Comparison of ENCODE assay signal across 17 cellular contexts in the genomic region with DNA sequence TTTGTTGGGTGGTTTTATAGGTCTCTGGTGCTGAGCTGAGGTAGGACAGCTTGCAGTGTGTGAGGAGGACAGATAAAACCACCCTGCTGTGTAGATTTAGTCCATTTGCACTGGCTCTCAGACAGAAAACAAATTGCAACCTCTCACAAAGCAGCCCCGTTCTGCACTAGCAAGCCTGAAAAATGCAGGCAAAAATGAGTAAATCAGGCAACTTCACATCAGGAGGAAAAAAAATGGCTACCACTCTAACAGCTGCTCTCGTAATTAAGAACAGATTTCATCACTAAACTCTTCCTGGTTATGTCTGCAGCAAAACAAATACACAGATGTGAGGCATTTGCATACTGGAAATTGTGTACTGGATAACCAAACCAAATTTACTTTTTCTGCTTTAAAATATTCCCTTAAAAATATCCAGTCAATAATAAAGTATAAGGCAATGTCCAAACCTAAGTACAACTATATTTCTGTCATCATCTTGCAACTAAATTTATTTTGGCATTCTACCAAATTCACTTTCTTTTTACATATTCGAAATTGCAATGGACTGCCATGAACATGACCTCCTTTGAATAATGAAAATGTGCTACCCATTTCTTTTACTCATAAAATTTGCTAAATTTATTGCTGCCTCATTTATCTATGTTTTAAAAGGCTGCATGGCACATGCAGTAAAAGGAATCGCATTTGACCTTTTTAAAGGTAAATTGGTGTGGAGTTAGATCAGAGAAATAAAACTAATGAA.
DNase-seq lines count a peak whose midpoint lies in the region; ATAC-seq, FAIRE-seq and TF ChIP-seq lines count a peak whose summit lies in the region.
"Had no signal": no experiment of that assay in that cellular context is flagged by ENCODE, and none has a peak within 500 bp of the region (broad histone marks: within the 10 kb centered on the region; RNA-seq: fewer than 3 reads in every experiment).

No MANE protein-coding gene starts in this region.

- no peak for TF ChIP-seq CTCF in H1 (IDR thresholded peaks at IDR 0.05; ENCODE audit: control extremely low read depth in 1 of 3, insufficient read depth in 1 of 3, low read depth in 1 of 3, low read length in 3 of 3)
- TF ChIP-seq CTCF in Peyer's patch (IDR thresholded peaks at IDR 0.05), result no peak

- TF ChIP-seq POLR2A in H1 (IDR thresholded peaks at IDR 0.05; ENCODE audit: control extremely low read depth in 1 of 2, low read depth in 2 of 2, low read length in 2 of 2) (no peak), Peyer's patch (IDR thresholded peaks at IDR 0.05) (no peak)

- H4K8ac ChIP-seq in H1 (ENCODE audit: extremely low read depth, insufficient read depth, low read length), result no peak overlapping the region

- no peak overlapping the region for H4K5ac ChIP-seq in H1 (ENCODE audit: insufficient read length, low read depth, low read length)

- 0 out of 2 replicates have a peak overlapping the region, but pooled peaks have one; percentile 42 for H2AFZ ChIP-seq in H1 (ENCODE audit: low read length)
- H2AFZ ChIP-seq: parathyroid adenoma had no signal

- POLR2A ChIA-PET in H1 (lab: Charles Lee; ENCODE audit: partially characterized antibody), result no interaction called here
- POLR2A ChIA-PET in activated CD8-positive, alpha-beta T cell treated with anti-CD3 and anti-CD28 coated beads, Interleukin-2, amount 10 ng/mL, durations not matched to agents 7 days and 5 days (lab: Charles Lee), result no interaction called here

- no peak overlapping the region for H2BK15ac ChIP-seq in H1 (ENCODE audit: low read length)

- H3K23me2 ChIP-seq in H1 (ENCODE audit: low read depth, low read length), result no peaks in the 10 kb centered on the region

- no peak overlapping the region for H3K23ac ChIP-seq in H1 (ENCODE audit: insufficient read length)

- no peaks in the 10 kb centered on the region for H4K20me1 ChIP-seq in H1 (replicated peaks in 1 of 2; ENCODE audit: control insufficient read depth in 1 of 2, insufficient read depth in 2 of 2, low read length in 2 of 2)

- no peaks in the 10 kb centered on the region for H3K27me3 Mint-ChIP-seq in naive B cell
- H3K27me3 Mint-ChIP-seq in activated CD8-positive, alpha-beta T cell treated with anti-CD3 and anti-CD28 coated beads, Interleukin-2, amount 10 ng/mL, durations not matched to agents 7 days and 5 days (ENCODE audit: low read depth), result no peaks in the 10 kb centered on the region
- H3K27me3 Mint-ChIP-seq: activated CD4-positive, alpha-beta T cell treated with anti-CD3 and anti-CD28 coated beads, Interleukin-2, amount 10 ng/mL, durations not matched to agents 7 days and 5 days had no signal

- H3K14ac ChIP-seq in H1 (ENCODE audit: insufficient read length), result no peak overlapping the region

- H3K4me3 ChIP-seq in H1 (ENCODE audit: extremely low read depth in 1 of 4, insufficient read depth in 2 of 4, low read depth in 3 of 4, low read length in 4 of 4), result no peak overlapping the region
- H3K4me3 ChIP-seq in Peyer's patch, result no peak overlapping the region
- H3K4me3 ChIP-seq: lung had no signal

- H3K4me1 ChIP-seq in H1 (replicated peaks in 1 of 4; ENCODE audit: control insufficient read depth in 3 of 4, insufficient read depth in 4 of 4, low read length in 3 of 4), result no peaks in the 10 kb centered on the region
- no peaks in the 10 kb centered on the region for H3K4me1 ChIP-seq in Peyer's patch
- H3K4me1 ChIP-seq: parathyroid adenoma had no signal

- H2BK5ac ChIP-seq in H1 (ENCODE audit: low read depth, low read length), result no peak overlapping the region

- H3K9me3 Mint-ChIP-seq in naive B cell, result no peaks in the 10 kb centered on the region
- no peaks in the 10 kb centered on the region for H3K9me3 Mint-ChIP-seq in activated CD8-positive, alpha-beta T cell treated with anti-CD3 and anti-CD28 coated beads, Interleukin-2, amount 10 ng/mL, durations not matched to agents 7 days and 5 days (ENCODE audit: insufficient read depth)
- H3K9me3 Mint-ChIP-seq: activated CD4-positive, alpha-beta T cell treated with anti-CD3 and anti-CD28 coated beads, Interleukin-2, amount 10 ng/mL, durations not matched to agents 7 days and 5 days; CD8-positive, alpha-beta T cell; stimulated activated effector memory CD8-positive, alpha-beta T cell treated with anti-CD3 and anti-CD28 coated beads, Interleukin-12 subunit alpha, Interleukin-12 subunit beta, amount 100 ng/mL, for 72 hours had no signal

- H3K9me3 ChIP-seq in H1 (ENCODE audit: insufficient read depth in 2 of 2, low read depth in 1 of 2, low read length in 1 of 2) (no peaks in the 10 kb centered on the region), Peyer's patch (no peaks in the 10 kb centered on the region)

- no peak overlapping the region for H2AK5ac ChIP-seq in H1 (ENCODE audit: low read depth, low read length)

- H3K27ac ChIP-seq in H1 (ENCODE audit: low read depth, low read length) (no peak overlapping the region), Peyer's patch (no peak overlapping the region)
- H3K27ac ChIP-seq: parathyroid adenoma had no signal

- H3K36me3 Mint-ChIP-seq in naive B cell, result peaks cover 26 to 35% of the 10 kb centered on the region in 2 donors
- no peaks in the 10 kb centered on the region for H3K36me3 Mint-ChIP-seq in activated CD8-positive, alpha-beta T cell treated with anti-CD3 and anti-CD28 coated beads, Interleukin-2, amount 10 ng/mL, durations not matched to agents 7 days and 5 days (ENCODE audit: low read depth)
- H3K36me3 Mint-ChIP-seq: CD8-positive, alpha-beta T cell; stimulated activated effector memory CD8-positive, alpha-beta T cell treated with anti-CD3 and anti-CD28 coated beads, Interleukin-12 subunit alpha, Interleukin-12 subunit beta, amount 100 ng/mL, for 72 hours had no signal

- no peak overlapping the region for H3K18ac ChIP-seq in H1 (ENCODE audit: extremely low read depth, low read length)

- ATAC-seq in naive B cell (ENCODE audit: low read depth in 2 of 2), result no peak
- ATAC-seq in activated CD8-positive, alpha-beta T cell treated with anti-CD3 and anti-CD28 coated beads, Interleukin-2, amount 10 ng/mL, durations not matched to agents 7 days and 5 days, result no peak
- ATAC-seq: CD8-positive, alpha-beta T cell; stimulated activated effector memory CD8-positive, alpha-beta T cell treated with anti-CD3 and anti-CD28 coated beads, Interleukin-12 subunit alpha, Interleukin-12 subunit beta, amount 100 ng/mL, for 72 hours had no signal

- TF ChIP-seq EP300 in H1 (IDR thresholded peaks at IDR 0.05; ENCODE audit: borderline replicate concordance in 1 of 2, low read depth in 2 of 2, low read length in 2 of 2), result no peak

- H3K27me3 ChIP-seq in H1 (replicated peaks in 1 of 4; ENCODE audit: control insufficient read depth in 3 of 4, extremely low read depth in 1 of 4, insufficient read depth in 3 of 4, low read length in 3 of 4) (no peaks in the 10 kb centered on the region), Peyer's patch (no peaks in the 10 kb centered on the region)

- H2BK12ac ChIP-seq in H1 (ENCODE audit: low read depth, low read length), result no peak overlapping the region

- no peak overlapping the region for H3K4ac ChIP-seq in H1 (replicated peaks; ENCODE audit: insufficient read length, low read depth, low read length)

- H3K79me1 ChIP-seq in H1 (ENCODE audit: low read depth, low read length), result no peaks in the 10 kb centered on the region

- H3K4me1 Mint-ChIP-seq in naive B cell, result peaks cover 7 to 13% (median 8%) of the 10 kb centered on the region in 3 donors
- H3K4me1 Mint-ChIP-seq in activated CD8-positive, alpha-beta T cell treated with anti-CD3 and anti-CD28 coated beads, Interleukin-2, amount 10 ng/mL, durations not matched to agents 7 days and 5 days (ENCODE audit: low read depth), result no peaks in the 10 kb centered on the region
- H3K4me1 Mint-ChIP-seq: activated CD4-positive, alpha-beta T cell treated with anti-CD3 and anti-CD28 coated beads, Interleukin-2, amount 10 ng/mL, durations not matched to agents 7 days and 5 days; stimulated activated effector memory CD8-positive, alpha-beta T cell treated with anti-CD3 and anti-CD28 coated beads, Interleukin-12 subunit alpha, Interleukin-12 subunit beta, amount 100 ng/mL, for 72 hours had no signal

- no peak overlapping the region for H3K9ac ChIP-seq in H1 (replicated peaks in 1 of 4; ENCODE audit: extremely low read depth in 1 of 4, low read depth in 3 of 4, low read length in 3 of 4)
- H3K9ac ChIP-seq: parathyroid adenoma had no signal

- H4K91ac ChIP-seq in H1 (replicated peaks; ENCODE audit: insufficient read length, low read length), result no peak overlapping the region

- FAIRE-seq in H1 (lab: Jason Lieb, UNC), result no peak

- H2BK20ac ChIP-seq in H1 (ENCODE audit: low read length), result no peak overlapping the region

- no peak for TF ChIP-seq RAD21 in H1 (IDR thresholded peaks at IDR 0.05 in 1 of 2, conservative IDR thresholded peaks at IDR 0.05 in 1 of 2; ENCODE audit: low read depth in 2 of 2, low read length in 2 of 2)

- H3K79me2 ChIP-seq in H1 (ENCODE audit: control insufficient read depth in 1 of 2, insufficient read depth in 2 of 2, low read length in 2 of 2), result no peaks in the 10 kb centered on the region
- H3K79me2 ChIP-seq: parathyroid adenoma had no signal

- H2BK120ac ChIP-seq in H1 (replicated peaks; ENCODE audit: low read depth, low read length), result no peak overlapping the region

- peak; percentile 71 for DNase-seq in DMS 273 (lab: John Stamatoyannopoulos, UW; ENCODE audit: unreplicated experiment)
- DNase-seq in NCI-H1694 treated with DMSO at 0.1 percent for 48 hours (lab: John Stamatoyannopoulos, UW), result peak; percentile 98
- DNase-seq in H1 (ENCODE audit: low read depth in 1 of 2, low spot score in 2 of 2), result no peak
- DNase-seq in naive B cell, result no peak
- no peak for DNase-seq in stimulated activated CD4-positive, alpha-beta T cell treated with anti-CD3 and anti-CD28 coated beads, Interleukin-4, amount 100 ng/mL, for 24 hours
- no peak for DNase-seq in GM19240 (ENCODE audit: insufficient read length, low spot score)
- no peak for DNase-seq in Peyer's patch
- no peak for DNase-seq in activated CD8-positive, alpha-beta T cell treated with anti-CD3 and anti-CD28 coated beads, Interleukin-2, amount 10 ng/mL, durations not matched to agents 7 days and 5 days
- DNase-seq: activated CD4-positive, alpha-beta T cell treated with anti-CD3 and anti-CD28 coated beads, Interleukin-2, amount 10 ng/mL, durations not matched to agents 7 days and 5 days; activated effector memory CD4-positive, alpha-beta T cell treated with Interleukin-2 at 50 U/mL for 16 hours; CD8-positive, alpha-beta T cell; central memory CD4-positive, alpha-beta T cell; NCI-H1105 treated with DMSO at 0.1 percent for 48 hours; stimulated activated CD4-positive, alpha-beta T cell treated with anti-CD3 and anti-CD28 coated beads, Interleukin-1b, Interleukin-23, amount 100 ng/mL, for 48 hours had no signal

- no peak overlapping the region for H3K56ac ChIP-seq in H1 (replicated peaks; ENCODE audit: insufficient read length, low read depth, low read length)

- peak overlapping the region in 4 of 6 donors; percentile 17 to 86 (median 48) for H3K27ac Mint-ChIP-seq in naive B cell
- H3K27ac Mint-ChIP-seq in activated CD8-positive, alpha-beta T cell treated with anti-CD3 and anti-CD28 coated beads, Interleukin-2, amount 10 ng/mL, durations not matched to agents 7 days and 5 days, result no peak overlapping the region
- H3K27ac Mint-ChIP-seq: activated CD4-positive, alpha-beta T cell treated with anti-CD3 and anti-CD28 coated beads, Interleukin-2, amount 10 ng/mL, durations not matched to agents 7 days and 5 days; CD8-positive, alpha-beta T cell; stimulated activated effector memory CD8-positive, alpha-beta T cell treated with anti-CD3 and anti-CD28 coated beads, Interleukin-12 subunit alpha, Interleukin-12 subunit beta, amount 100 ng/mL, for 72 hours had no signal

- H3K4me3 Mint-ChIP-seq in naive B cell, result peak overlapping the region in 1 of 8 donors; percentile 42
- no peak overlapping the region for H3K4me3 Mint-ChIP-seq in activated CD8-positive, alpha-beta T cell treated with anti-CD3 and anti-CD28 coated beads, Interleukin-2, amount 10 ng/mL, durations not matched to agents 7 days and 5 days
- H3K4me3 Mint-ChIP-seq: activated CD4-positive, alpha-beta T cell treated with anti-CD3 and anti-CD28 coated beads, Interleukin-2, amount 10 ng/mL, durations not matched to agents 7 days and 5 days; CD8-positive, alpha-beta T cell; stimulated activated effector memory CD8-positive, alpha-beta T cell treated with anti-CD3 and anti-CD28 coated beads, Interleukin-12 subunit alpha, Interleukin-12 subunit beta, amount 100 ng/mL, for 72 hours had no signal

- H3K36me3 ChIP-seq in H1 (ENCODE audit: control insufficient read depth in 2 of 4, insufficient read depth in 4 of 4, low read length in 3 of 4), result no peaks in the 10 kb centered on the region
- H3K36me3 ChIP-seq in Peyer's patch, result no peaks in the 10 kb centered on the region

- 87% methylated on average over 4 of the region's 4 CpGs; no CpG with 5 or more reads in 1 of the 2 experiments for WGBS in H1 (ENCODE audit: extremely low coverage in 1 of 2, insufficient coverage in 1 of 2, insufficient read length in 1 of 2, insufficient replicate concordance in 2 of 2, low coverage in 1 of 2, low lambda C conversion rate in 2 of 2, missing lambda C conversion rate in 1 of 2), 2 experiments

- no peak overlapping the region for H3K4me2 ChIP-seq in H1 (ENCODE audit: insufficient read depth in 1 of 2, low read depth in 2 of 2, low read length in 2 of 2)

- CTCF ChIA-PET in H1 (lab: Charles Lee; ENCODE audit: partially characterized antibody), result interaction anchor here (0.8 kb wide), 1 partner anchor 9 kb away, joined by 3 read pairs; no protein-coding TSS in a partner anchor
- CTCF ChIA-PET in activated CD8-positive, alpha-beta T cell treated with anti-CD3 and anti-CD28 coated beads, Interleukin-2, amount 10 ng/mL, durations not matched to agents 7 days and 5 days (lab: Charles Lee), result no interaction called here

Comparison
In these comparisons a context has a peak if more than half of its experiments do, and no peak if none do; other contexts are left out.
1. DNase-seq: peak in DMS 273 (single experiment) and NCI-H1694 treated with DMSO at 0.1 percent for 48 hours (single experiment); none in H1 (0 of 2), naive B cell (single experiment), stimulated activated CD4-positive, alpha-beta T cell treated with anti-CD3 and anti-CD28 coated beads, Interleukin-4, amount 100 ng/mL, for 24 hours (single experiment), GM19240 (single experiment), Peyer's patch (0 of 3) and activated CD8-positive, alpha-beta T cell treated with anti-CD3 and anti-CD28 coated beads, Interleukin-2, amount 10 ng/mL, durations not matched to agents 7 days and 5 days (single experiment).